In the genomic region with DNA sequence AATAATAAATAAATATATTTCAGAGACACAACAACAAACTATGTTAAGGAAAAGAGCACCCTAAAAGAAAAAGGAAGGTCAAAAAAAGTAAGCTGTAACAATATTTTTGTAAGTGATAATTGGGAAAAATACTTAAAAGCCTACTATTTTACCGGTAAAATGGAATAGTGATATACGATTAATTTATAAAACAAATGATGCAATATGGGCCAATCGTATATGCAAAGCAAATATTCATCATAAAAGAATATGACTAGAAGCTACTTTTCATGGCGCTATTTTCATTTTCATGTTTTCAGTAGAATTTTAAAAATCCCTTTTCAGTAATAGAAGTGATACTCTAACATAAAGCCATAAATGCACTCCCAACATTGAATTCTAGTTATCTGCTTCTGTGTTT, we compare ENCODE assay signal across 21 cellular contexts.
A peak's percentile ranks its signal among the peaks of the same experiment; 100 is the strongest.
DNase-seq lines count a peak whose midpoint lies in the region; ATAC-seq and TF ChIP-seq lines count a peak whose summit lies in the region.
"Had no signal": no experiment of that assay in that cellular context is flagged by ENCODE, and none has a peak within 500 bp of the region (broad histone marks: within the 10 kb centered on the region; RNA-seq: fewer than 3 reads in every experiment).

No MANE protein-coding gene starts in this region.

- H3K27ac Mint-ChIP-seq in activated CD4-positive, alpha-beta T cell treated with anti-CD3 and anti-CD28 coated beads, Interleukin-2, amount 10 ng/mL, durations not matched to agents 24 days and 14 days, result peak overlapping the region; percentile 98
- H3K27ac Mint-ChIP-seq in CD8-positive, alpha-beta T cell, result peak overlapping the region; percentile 95
- H3K27ac Mint-ChIP-seq in activated CD8-positive, alpha-beta T cell treated with anti-CD3 and anti-CD28 coated beads, Interleukin-2, amount 10 ng/mL, durations not matched to agents 7 days and 5 days, result peak overlapping the region; percentile 97
- peak overlapping the region; percentile 41 to 98 (median 94) for H3K27ac Mint-ChIP-seq in naive thymus-derived CD4-positive, alpha-beta T cell
- H3K27ac Mint-ChIP-seq: WTC11 had no signal

- intact Hi-C loops in activated CD4-positive, alpha-beta T cell treated with anti-CD3 and anti-CD28 coated beads, Interleukin-2, amount 10 ng/mL, durations not matched to agents 24 days and 14 days (cut with micrococcal nuclease), result loop anchor here (5.0 kb wide), 2 partner anchors 497 to 838 kb away; partner anchors contain the start of genes RPAP3 and SLC38A2
- intact Hi-C loops in CD8-positive, alpha-beta T cell (cut with DNase I, micrococcal nuclease), result loop anchor here (5.0 to 10.0 kb wide), 6 partner anchors 494 to 1478 kb away; partner anchors contain the start of genes HDAC7 (in 1 of the 2), RPAP3 (in 1 of the 2), SCAF11 (in 1 of the 2) and SLC38A1 (in 1 of the 2)
- intact Hi-C loops in naive thymus-derived CD4-positive, alpha-beta T cell (cut with micrococcal nuclease), result loop anchor here (5.0 to 10.0 kb wide), 3 partner anchors 497 to 756 kb away; partner anchors contain the start of genes HDAC7 (in 1 of the 2) and RPAP3 (in 1 of the 2)
- intact Hi-C loops in esophagus muscularis mucosa (cut with DNase I), result no loop called here

- ATAC-seq in CD8-positive, alpha-beta T cell, result no peak
- no peak for ATAC-seq in activated CD8-positive, alpha-beta T cell treated with anti-CD3 and anti-CD28 coated beads, Interleukin-2, amount 10 ng/mL, durations not matched to agents 7 days and 5 days
- ATAC-seq in naive thymus-derived CD4-positive, alpha-beta T cell, result no peak
- no peak for ATAC-seq in HG02571 (IDR thresholded peaks at IDR 0.05; ENCODE audit: unreplicated experiment)
- ATAC-seq: foreskin keratinocyte, GM12878, WTC11 had no signal

- POLR2A ChIA-PET in CD8-positive, alpha-beta T cell (lab: Charles Lee), result interaction anchor here (0.6 to 7.0 kb wide), 8 partner anchors 8 to 187 kb away, joined by 3 to 55 read pairs (median 10); partner anchors contain the start of genes AMIGO2 and PCED1B
- POLR2A ChIA-PET in activated CD8-positive, alpha-beta T cell treated with anti-CD3 and anti-CD28 coated beads, Interleukin-2, amount 10 ng/mL, durations not matched to agents 7 days and 5 days (lab: Charles Lee), result interaction anchor here (0.6 to 5.4 kb wide), 8 partner anchors 9 to 944 kb away, joined by 3 to 104 read pairs (median 6); partner anchors contain the start of genes AMIGO2 and PCED1B
- POLR2A ChIA-PET in naive thymus-derived CD4-positive, alpha-beta T cell (lab: Charles Lee), result interaction anchor here (0.7 to 13.6 kb wide), 15 partner anchors 8 to 1041 kb away, joined by 3 to 173 read pairs (median 5); partner anchors contain the start of genes AMIGO2 and PCED1B

- H3K4me3 ChIP-seq in CD8-positive, alpha-beta T cell (ENCODE audit: low read depth, low read length), result peak overlapping the region; percentile 19
- peak overlapping the region; percentile 40 for H3K4me3 ChIP-seq in naive thymus-derived CD4-positive, alpha-beta T cell (ENCODE audit: low read length)
- no peak overlapping the region for H3K4me3 ChIP-seq in esophagus muscularis mucosa
- H3K4me3 ChIP-seq: adrenal gland, GM12878 had no signal

- H3K27me3 Mint-ChIP-seq in activated CD4-positive, alpha-beta T cell treated with anti-CD3 and anti-CD28 coated beads, Interleukin-2, amount 10 ng/mL, durations not matched to agents 24 days and 14 days, result no peaks in the 10 kb centered on the region
- H3K27me3 Mint-ChIP-seq in CD8-positive, alpha-beta T cell (ENCODE audit: low read depth), result no peaks in the 10 kb centered on the region
- H3K27me3 Mint-ChIP-seq in activated CD8-positive, alpha-beta T cell treated with anti-CD3 and anti-CD28 coated beads, Interleukin-2, amount 10 ng/mL, durations not matched to agents 7 days and 5 days (ENCODE audit: low read depth), result no peaks in the 10 kb centered on the region
- peaks cover 0 to 4% (median 0%) of the 10 kb centered on the region in 5 donors for H3K27me3 Mint-ChIP-seq in naive thymus-derived CD4-positive, alpha-beta T cell
- H3K27me3 Mint-ChIP-seq: naive B cell had no signal

- H3K4me1 ChIP-seq in CD8-positive, alpha-beta T cell (ENCODE audit: insufficient read depth, low read length), result peaks cover 47% of the 10 kb centered on the region
- peaks cover 53% of the 10 kb centered on the region in 2 donors for H3K4me1 ChIP-seq in naive thymus-derived CD4-positive, alpha-beta T cell (ENCODE audit: control insufficient read depth in 2 of 2, insufficient read depth in 2 of 2, low read length in 2 of 2)
- no peaks in the 10 kb centered on the region for H3K4me1 ChIP-seq in esophagus muscularis mucosa

- TF ChIP-seq POLR2A in esophagus muscularis mucosa (IDR thresholded peaks at IDR 0.05; ENCODE audit: low read depth), result no peak

- WGBS in esophagus muscularis mucosa, result 94% methylated on average over 4 of the region's 4 CpGs

- DNase-seq in activated CD4-positive, alpha-beta T cell treated with anti-CD3 and anti-CD28 coated beads, Interleukin-2, amount 10 ng/mL, durations not matched to agents 24 days and 14 days, result no peak
- no peak for DNase-seq in activated CD4-positive, alpha-beta T cell treated with anti-CD3 and anti-CD28 coated beads for 4 hours
- DNase-seq in CD8-positive, alpha-beta T cell, result no peak
- DNase-seq in activated CD8-positive, alpha-beta T cell treated with anti-CD3 and anti-CD28 coated beads, Interleukin-2, amount 10 ng/mL, durations not matched to agents 7 days and 5 days, result no peak
- DNase-seq in naive thymus-derived CD4-positive, alpha-beta T cell, result no peak
- DNase-seq in NOMO-1 treated with dmso at 0.1 percent for 144 hours (lab: John Stamatoyannopoulos, UW; ENCODE audit: unreplicated experiment), result no peak
- no peak for DNase-seq in esophagus muscularis mucosa (ENCODE audit: extremely low spot score)
- DNase-seq: adrenal gland; dermis blood vessel endothelial cell; foreskin keratinocyte; hypothalamus; naive B cell; NCI-H1417 treated with DMSO at 0.1 percent for 48 hours; NCI-H526 treated with DMSO at 0.1 percent for 48 hours; OCI-M1; SIG-M5; stimulated activated CD4-positive, alpha-beta T cell treated with anti-CD3 and anti-CD28 coated beads, Interleukin-2, amount 100 ng/mL, for 24 hours had no signal

- H3K4me3 Mint-ChIP-seq in activated CD4-positive, alpha-beta T cell treated with anti-CD3 and anti-CD28 coated beads, Interleukin-2, amount 10 ng/mL, durations not matched to agents 24 days and 14 days, result peak overlapping the region; percentile 96
- H3K4me3 Mint-ChIP-seq in CD8-positive, alpha-beta T cell, result peak overlapping the region; percentile 95
- peak overlapping the region; percentile 83 for H3K4me3 Mint-ChIP-seq in activated CD8-positive, alpha-beta T cell treated with anti-CD3 and anti-CD28 coated beads, Interleukin-2, amount 10 ng/mL, durations not matched to agents 7 days and 5 days
- H3K4me3 Mint-ChIP-seq in naive thymus-derived CD4-positive, alpha-beta T cell, result peak overlapping the region; percentile 78 to 100 (median 98)
- H3K4me3 Mint-ChIP-seq: WTC11 had no signal

- H3K27ac ChIP-seq in CD8-positive, alpha-beta T cell (ENCODE audit: low read depth, low read length), result peak overlapping the region; percentile 6
- H3K27ac ChIP-seq in naive thymus-derived CD4-positive, alpha-beta T cell (ENCODE audit: low read depth, low read length), result peak overlapping the region; percentile 76
- no peak overlapping the region for H3K27ac ChIP-seq in esophagus muscularis mucosa (replicated peaks in 1 of 4)
- H3K27ac ChIP-seq: adrenal gland, C4-2B, foreskin keratinocyte had no signal

- H3K4me1 Mint-ChIP-seq in activated CD4-positive, alpha-beta T cell treated with anti-CD3 and anti-CD28 coated beads, Interleukin-2, amount 10 ng/mL, durations not matched to agents 24 days and 14 days, result peaks cover 69% of the 10 kb centered on the region
- H3K4me1 Mint-ChIP-seq in CD8-positive, alpha-beta T cell (ENCODE audit: low read depth), result peaks cover 55% of the 10 kb centered on the region
- H3K4me1 Mint-ChIP-seq in activated CD8-positive, alpha-beta T cell treated with anti-CD3 and anti-CD28 coated beads, Interleukin-2, amount 10 ng/mL, durations not matched to agents 7 days and 5 days (ENCODE audit: low read depth), result peaks cover 65% of the 10 kb centered on the region
- peaks cover 28 to 75% (median 56%) of the 10 kb centered on the region in 7 donors for H3K4me1 Mint-ChIP-seq in naive thymus-derived CD4-positive, alpha-beta T cell

- H3K27me3 ChIP-seq in CD8-positive, alpha-beta T cell (ENCODE audit: insufficient read depth, low read length), result no peaks in the 10 kb centered on the region
- no peaks in the 10 kb centered on the region for H3K27me3 ChIP-seq in naive thymus-derived CD4-positive, alpha-beta T cell (ENCODE audit: control insufficient read depth in 2 of 2, insufficient read depth in 2 of 2, low read length in 2 of 2)
- no peaks in the 10 kb centered on the region for H3K27me3 ChIP-seq in esophagus muscularis mucosa
- H3K27me3 ChIP-seq: adrenal gland, foreskin keratinocyte had no signal

- no peak for TF ChIP-seq CTCF in CD8-positive, alpha-beta T cell (IDR thresholded peaks at IDR 0.05)
- TF ChIP-seq CTCF in esophagus muscularis mucosa (IDR thresholded peaks at IDR 0.05), result no peak

- no peaks in the 10 kb centered on the region for H3K9me3 ChIP-seq in CD8-positive, alpha-beta T cell (ENCODE audit: low read length)
- no peaks in the 10 kb centered on the region for H3K9me3 ChIP-seq in naive thymus-derived CD4-positive, alpha-beta T cell (ENCODE audit: control insufficient read depth in 2 of 3, low read length in 3 of 3)
- no peaks in the 10 kb centered on the region for H3K9me3 ChIP-seq in esophagus muscularis mucosa
- H3K9me3 ChIP-seq: adrenal gland had no signal

- TF ChIP-seq EP300 in esophagus muscularis mucosa (IDR thresholded peaks at IDR 0.05), result no peak

- peaks cover 73% of the 10 kb centered on the region for H3K36me3 Mint-ChIP-seq in activated CD4-positive, alpha-beta T cell treated with anti-CD3 and anti-CD28 coated beads, Interleukin-2, amount 10 ng/mL, durations not matched to agents 24 days and 14 days (ENCODE audit: low read depth)
- H3K36me3 Mint-ChIP-seq in CD8-positive, alpha-beta T cell, result peaks cover 82% of the 10 kb centered on the region
- H3K36me3 Mint-ChIP-seq in activated CD8-positive, alpha-beta T cell treated with anti-CD3 and anti-CD28 coated beads, Interleukin-2, amount 10 ng/mL, durations not matched to agents 7 days and 5 days (ENCODE audit: low read depth), result peaks cover 81% of the 10 kb centered on the region
- H3K36me3 Mint-ChIP-seq in naive thymus-derived CD4-positive, alpha-beta T cell, result peaks cover 6 to 71% (median 64%) of the 10 kb centered on the region in 5 donors
- H3K36me3 Mint-ChIP-seq: WTC11 had no signal

- CTCF ChIA-PET in CD8-positive, alpha-beta T cell (lab: Charles Lee), result interaction anchor here (0.7 to 2.8 kb wide), 9 partner anchors 15 to 1219 kb away, joined by 3 to 15 read pairs (median 5); no protein-coding TSS in a partner anchor
- CTCF ChIA-PET in activated CD8-positive, alpha-beta T cell treated with anti-CD3 and anti-CD28 coated beads, Interleukin-2, amount 10 ng/mL, durations not matched to agents 7 days and 5 days (lab: Charles Lee), result interaction anchor here (0.6 to 6.1 kb wide), 7 partner anchors 15 to 187 kb away, joined by 3 to 56 read pairs (median 4); partner anchors contain the start of gene AMIGO2
- CTCF ChIA-PET in naive thymus-derived CD4-positive, alpha-beta T cell (lab: Charles Lee), result interaction anchor here (0.6 to 2.2 kb wide), 9 partner anchors 10 to 197 kb away, joined by 3 to 12 read pairs (median 4); no protein-coding TSS in a partner anchor

- peaks cover 33% of the 10 kb centered on the region for H3K36me3 ChIP-seq in CD8-positive, alpha-beta T cell (ENCODE audit: insufficient read depth, low read length)
- peaks cover 14 to 31% (median 26%) of the 10 kb centered on the region in 3 experiments for H3K36me3 ChIP-seq in naive thymus-derived CD4-positive, alpha-beta T cell (ENCODE audit: control insufficient read depth in 2 of 3, insufficient read depth in 3 of 3, low read length in 3 of 3)
- no peaks in the 10 kb centered on the region for H3K36me3 ChIP-seq in esophagus muscularis mucosa
- H3K36me3 ChIP-seq: adrenal gland had no signal

- H3K9me3 Mint-ChIP-seq in activated CD4-positive, alpha-beta T cell treated with anti-CD3 and anti-CD28 coated beads, Interleukin-2, amount 10 ng/mL, durations not matched to agents 24 days and 14 days, result no peaks in the 10 kb centered on the region
- H3K9me3 Mint-ChIP-seq in CD8-positive, alpha-beta T cell, result no peaks in the 10 kb centered on the region
- H3K9me3 Mint-ChIP-seq in activated CD8-positive, alpha-beta T cell treated with anti-CD3 and anti-CD28 coated beads, Interleukin-2, amount 10 ng/mL, durations not matched to agents 7 days and 5 days (ENCODE audit: insufficient read depth), result no peaks in the 10 kb centered on the region
- no peaks in the 10 kb centered on the region for H3K9me3 Mint-ChIP-seq in naive thymus-derived CD4-positive, alpha-beta T cell
- H3K9me3 Mint-ChIP-seq: naive B cell, WTC11 had no signal

Comparison
In these comparisons a context has a peak if more than half of its experiments do, and no peak if none do; other contexts are left out.
1. H3K27ac ChIP-seq: peak in CD8-positive, alpha-beta T cell (single experiment) and naive thymus-derived CD4-positive, alpha-beta T cell (single experiment); none in esophagus muscularis mucosa (0 of 4).
2. H3K4me3 ChIP-seq: peak in CD8-positive, alpha-beta T cell (single experiment) and naive thymus-derived CD4-positive, alpha-beta T cell (single experiment); none in esophagus muscularis mucosa (0 of 4).
3. Peak in every context shown above with its lines, with median percentiles within 50 percentile points of each other: H3K27ac Mint-ChIP-seq and H3K4me3 Mint-ChIP-seq.